Comparison of ENCODE assay signal across 1 cellular context in genomic region chr16:8797364-8798173, GRCh38.
TF ChIP-seq lines count a peak whose summit lies in the region.

TSS of gene PMM2 (plus strand) at chr16:8797839. CDS start at chr16:8797883, 44 bp downstream.
TSS of gene TMEM186 (minus strand) at chr16:8797639. CDS start at chr16:8797614, 25 bp downstream.

TF ChIP-seq in HepG2, 621 proteins besides CTCF, POLR2A, EP300 and RAD21 (continued from another document and continues in another):
- TF ChIP-seq ZNF318 (CRISPR knock-in tag; IDR thresholded peaks at IDR 0.05): peak; percentile 96
- 0 out of 2 replicates have a peak, but pooled peaks have one; percentile 79 for TF ChIP-seq ATF5 (CRISPR knock-in tag; IDR thresholded peaks at IDR 0.05; ENCODE audit: low read depth)
- peak; percentile 98 for TF ChIP-seq ZNF563 (CRISPR knock-in tag; IDR thresholded peaks at IDR 0.05)
- 0 out of 2 replicates have a peak, but pooled peaks have one; percentile 27 for TF ChIP-seq HNF1A (IDR thresholded peaks at IDR 0.05; ENCODE audit: low read depth)
- TF ChIP-seq HNF1A (CRISPR knock-in tag; IDR thresholded peaks at IDR 0.05; ENCODE audit: borderline replicate concordance): peak; percentile 92
- peak; percentile 99 for TF ChIP-seq TBX2 (CRISPR knock-in tag; IDR thresholded peaks at IDR 0.05; ENCODE audit: borderline replicate concordance)
- peak; percentile 97 for TF ChIP-seq HOXA3 (CRISPR knock-in tag; IDR thresholded peaks at IDR 0.05)
- TF ChIP-seq HMGXB4 (CRISPR knock-in tag; IDR thresholded peaks at IDR 0.05; ENCODE audit: borderline replicate concordance in 1 of 2, low read depth in 1 of 2): peak; percentile 91 to 94
- peak; percentile 23 for TF ChIP-seq ZBTB2 (CRISPR knock-in tag; IDR thresholded peaks at IDR 0.05; ENCODE audit: low read depth)
- peak; percentile 93; the same call in 1 of the 2 replicates for TF ChIP-seq FOXM1 (CRISPR knock-in tag; IDR thresholded peaks at IDR 0.05)
- peak; percentile 100 for TF ChIP-seq ZNF747 (CRISPR knock-in tag; IDR thresholded peaks at IDR 0.05; ENCODE audit: borderline replicate concordance)
- peak; percentile 97 for TF ChIP-seq ZNF556 (CRISPR knock-in tag; IDR thresholded peaks at IDR 0.05; ENCODE audit: borderline replicate concordance)
- peak; percentile 98 for TF ChIP-seq MEF2D (CRISPR knock-in tag; IDR thresholded peaks at IDR 0.05)
- peak; percentile 92 for TF ChIP-seq ZNF205 (CRISPR knock-in tag; IDR thresholded peaks at IDR 0.05)
- peak; percentile 95 for TF ChIP-seq THAP7 (CRISPR knock-in tag; IDR thresholded peaks at IDR 0.05)
- 0 out of 2 replicates have a peak, but pooled peaks have one; percentile 29 for TF ChIP-seq NR3C1 (CRISPR knock-in tag; IDR thresholded peaks at IDR 0.05)
- TF ChIP-seq ZNF713 (CRISPR knock-in tag; IDR thresholded peaks at IDR 0.05): peak; percentile 96; the same call in 1 of the 2 replicates
- peak; percentile 96 for TF ChIP-seq ZNF543 (CRISPR knock-in tag; IDR thresholded peaks at IDR 0.05)
- no peak; the same call in 1 of the 2 replicates for TF ChIP-seq MZF1 (CRISPR knock-in tag; IDR thresholded peaks at IDR 0.05; ENCODE audit: borderline replicate concordance)
- peak; percentile 90 for TF ChIP-seq ZSCAN29 (CRISPR knock-in tag; conservative IDR thresholded peaks at IDR 0.05)
- TF ChIP-seq ZBTB38 (CRISPR knock-in tag; IDR thresholded peaks at IDR 0.05): peak; percentile 93
- peak; percentile 99 for TF ChIP-seq REPIN1 (CRISPR knock-in tag; IDR thresholded peaks at IDR 0.05; ENCODE audit: borderline replicate concordance, low read depth)
- TF ChIP-seq STAT5B (CRISPR knock-in tag; IDR thresholded peaks at IDR 0.05): peak; percentile 46; the same call in 1 of the 2 replicates
- no peak for TF ChIP-seq AFF4 (CRISPR knock-in tag; IDR thresholded peaks at IDR 0.05)
- TF ChIP-seq RNF219 (CRISPR knock-in tag; IDR thresholded peaks at IDR 0.05): peak; percentile 62; the same call in 1 of the 2 replicates
- no peak; a peak in 1 of 4 replicates for TF ChIP-seq ATF4 (CRISPR knock-in tag; IDR thresholded peaks at IDR 0.05)
- 0 out of 2 replicates have a peak, but pooled peaks have one; percentile 6 for TF ChIP-seq ZNF121 (CRISPR knock-in tag; IDR thresholded peaks at IDR 0.05)
- TF ChIP-seq ZNF841 (CRISPR knock-in tag; IDR thresholded peaks at IDR 0.05; ENCODE audit: borderline replicate concordance): no peak
